In the genomic region with DNA sequence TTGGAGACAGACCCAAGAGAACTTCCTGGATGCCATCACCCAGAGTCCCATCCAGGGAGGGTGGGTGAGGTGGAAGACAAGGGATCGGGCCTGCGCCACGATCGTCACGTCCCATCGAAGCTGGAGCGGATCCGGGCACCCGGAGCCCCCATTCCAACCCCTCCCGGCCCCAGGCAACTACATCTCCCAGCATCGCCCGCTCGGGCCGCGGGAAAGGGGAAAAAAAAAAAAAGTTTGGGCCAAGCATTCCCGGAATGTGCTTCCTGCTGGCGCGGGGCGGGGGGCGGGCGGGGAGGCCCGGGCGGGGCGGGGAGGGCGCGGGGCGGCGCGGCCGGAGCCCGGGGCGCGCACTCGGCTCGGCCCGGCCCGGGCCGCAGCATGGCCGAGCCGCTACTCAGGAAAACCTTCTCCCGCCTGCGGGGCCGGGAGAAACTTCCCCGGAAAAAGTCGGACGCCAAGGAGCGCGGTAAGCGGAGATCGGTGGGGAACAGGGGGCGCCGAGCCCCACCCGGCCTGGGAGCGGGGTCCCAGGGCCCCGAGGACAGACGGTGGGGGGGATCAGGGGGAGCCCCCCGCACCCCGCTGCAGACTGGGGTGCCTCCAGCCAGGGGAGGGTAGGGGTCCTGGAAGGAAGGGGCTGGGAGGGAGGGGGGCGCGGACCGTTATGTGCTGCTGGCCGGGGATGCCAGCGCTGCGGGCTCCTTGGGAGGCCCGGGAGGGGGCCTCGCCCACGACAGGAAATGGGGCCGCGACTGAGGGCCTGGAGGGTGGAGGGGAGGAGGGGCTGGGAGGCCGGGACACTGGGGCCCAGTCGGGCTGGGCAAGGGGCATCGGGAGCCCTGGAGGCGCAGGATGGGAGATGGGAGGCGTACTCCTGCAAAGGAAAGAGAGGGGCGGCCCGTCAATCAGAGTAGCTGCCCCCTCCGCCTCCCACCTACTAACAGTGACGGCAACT, we compare ENCODE assay signal across 8 cellular contexts. TPM values are rescaled to one million over a fixed set of nuclear protein-coding genes. Genes with fewer than 3 reads are reported as not detected.
DNase-seq lines count a peak whose midpoint lies in the region; ATAC-seq and TF ChIP-seq lines count a peak whose summit lies in the region.

A gene with protein sequence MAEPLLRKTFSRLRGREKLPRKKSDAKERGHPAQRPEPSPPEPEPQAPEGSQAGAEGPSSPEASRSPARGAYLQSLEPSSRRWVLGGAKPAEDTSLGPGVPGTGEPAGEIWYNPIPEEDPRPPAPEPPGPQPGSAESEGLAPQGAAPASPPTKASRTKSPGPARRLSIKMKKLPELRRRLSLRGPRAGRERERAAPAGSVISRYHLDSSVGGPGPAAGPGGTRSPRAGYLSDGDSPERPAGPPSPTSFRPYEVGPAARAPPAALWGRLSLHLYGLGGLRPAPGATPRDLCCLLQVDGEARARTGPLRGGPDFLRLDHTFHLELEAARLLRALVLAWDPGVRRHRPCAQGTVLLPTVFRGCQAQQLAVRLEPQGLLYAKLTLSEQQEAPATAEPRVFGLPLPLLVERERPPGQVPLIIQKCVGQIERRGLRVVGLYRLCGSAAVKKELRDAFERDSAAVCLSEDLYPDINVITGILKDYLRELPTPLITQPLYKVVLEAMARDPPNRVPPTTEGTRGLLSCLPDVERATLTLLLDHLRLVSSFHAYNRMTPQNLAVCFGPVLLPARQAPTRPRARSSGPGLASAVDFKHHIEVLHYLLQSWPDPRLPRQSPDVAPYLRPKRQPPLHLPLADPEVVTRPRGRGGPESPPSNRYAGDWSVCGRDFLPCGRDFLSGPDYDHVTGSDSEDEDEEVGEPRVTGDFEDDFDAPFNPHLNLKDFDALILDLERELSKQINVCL (plus strand): TSS at position 346 of the 955 bp plus-strand sequence. CDS start 33 bp downstream, at position 379.

- peak within 1 kb of the TSS; percentile 88 for H3K4me3 Mint-ChIP-seq in GM23338
- peak within 1 kb of the TSS; percentile 60 for H3K4me3 Mint-ChIP-seq in activated CD8-positive, alpha-beta T cell treated with anti-CD3 and anti-CD28 coated beads for 36 hours
- peak within 1 kb of the TSS; percentile 43 for H3K4me3 Mint-ChIP-seq in natural killer cell treated with Interleukin-12 subunit alpha and Interleukin-12 subunit beta and Interleukin-15 and Interleukin-18, amount 100 ng/mL, for 72 hours

- 0 out of 2 replicates have a peak, but pooled peaks cover 4% of the 10 kb centered on the region for H3K9me2 ChIP-seq in GM23338 (ENCODE audit: insufficient read depth)

- POLR2A ChIA-PET in activated CD8-positive, alpha-beta T cell treated with anti-CD3 and anti-CD28 coated beads for 36 hours (lab: Charles Lee): interaction anchor here (0.7 to 0.9 kb wide), 3 partner anchors 9 to 571 kb away, joined by 3 to 5 read pairs (median 3); no protein-coding TSS in a partner anchor

- H3K36me3 Mint-ChIP-seq in GM23338 (ENCODE audit: low read depth): peaks cover 20% of the 10 kb centered on the region
- peaks cover 3% of the 10 kb centered on the region for H3K36me3 Mint-ChIP-seq in activated CD8-positive, alpha-beta T cell treated with anti-CD3 and anti-CD28 coated beads for 36 hours (ENCODE audit: low read depth)
- peaks cover 16% of the 10 kb centered on the region for H3K36me3 Mint-ChIP-seq in natural killer cell treated with Interleukin-12 subunit alpha and Interleukin-12 subunit beta and Interleukin-15 and Interleukin-18, amount 100 ng/mL, for 72 hours

- ATAC-seq in GM23338 (peak; percentile 70), GM18870 (IDR thresholded peaks at IDR 0.05; ENCODE audit: unreplicated experiment) (no peak)
- peak; percentile 89 for ATAC-seq in activated CD8-positive, alpha-beta T cell treated with anti-CD3 and anti-CD28 coated beads for 36 hours
- no peak for ATAC-seq in natural killer cell treated with Interleukin-12 subunit alpha and Interleukin-12 subunit beta and Interleukin-15 and Interleukin-18, amount 100 ng/mL, for 72 hours

- peak within 1 kb of the TSS; percentile 84 for H3K27ac ChIP-seq in GM23338 (ENCODE audit: low read depth)
- peak within 1 kb of the TSS; percentile 59 for H3K27ac ChIP-seq in urinary bladder (ENCODE audit: low read depth)

- peaks cover 11% of the 10 kb centered on the region; the same call in 1 of the 2 replicates for H3K4me1 ChIP-seq in GM23338 (ENCODE audit: insufficient read depth)
- no peaks in the 10 kb centered on the region for H3K4me1 ChIP-seq in urinary bladder (ENCODE audit: insufficient read depth)

- H2AFZ ChIP-seq in GM23338: peak within 1 kb of the TSS; percentile 97

- H3K4me3 ChIP-seq in GM23338 (peak within 1 kb of the TSS; percentile 91), fibroblast of pulmonary artery (replicated peaks; ENCODE audit: low read depth, low read length) (peak within 1 kb of the TSS; percentile 81), urinary bladder (ENCODE audit: low read depth, low read length) (peak within 1 kb of the TSS; percentile 90)

- WGBS in urinary bladder: 1% methylated on average over 78 of the region's 78 CpGs

- H3K27me3 Mint-ChIP-seq in GM23338 (ENCODE audit: insufficient read depth, low read depth, poor library complexity): peaks cover 7% of the 10 kb centered on the region
- H3K27me3 Mint-ChIP-seq in activated CD8-positive, alpha-beta T cell treated with anti-CD3 and anti-CD28 coated beads for 36 hours: peaks cover 8% of the 10 kb centered on the region
- H3K27me3 Mint-ChIP-seq in natural killer cell treated with Interleukin-12 subunit alpha and Interleukin-12 subunit beta and Interleukin-15 and Interleukin-18, amount 100 ng/mL, for 72 hours: peaks cover 23 to 32% of the 10 kb centered on the region in 2 donors

- H3K79me2 ChIP-seq in GM23338 (replicated peaks; ENCODE audit: insufficient read depth): peaks cover 9% of the 10 kb centered on the region

- peaks cover 3% of the 10 kb centered on the region; the same call in 1 of the 3 replicates for H3K9me3 Mint-ChIP-seq in GM23338
- peaks cover 21% of the 10 kb centered on the region for H3K9me3 Mint-ChIP-seq in activated CD8-positive, alpha-beta T cell treated with anti-CD3 and anti-CD28 coated beads for 36 hours
- peaks cover 10% of the 10 kb centered on the region for H3K9me3 Mint-ChIP-seq in natural killer cell treated with Interleukin-12 subunit alpha and Interleukin-12 subunit beta and Interleukin-15 and Interleukin-18, amount 100 ng/mL, for 72 hours

- H3F3A ChIP-seq in GM23338 (replicated peaks; ENCODE audit: low read depth): no peaks in the 10 kb centered on the region

- peaks cover 12% of the 10 kb centered on the region for H3K4me1 Mint-ChIP-seq in GM23338
- H3K4me1 Mint-ChIP-seq in activated CD8-positive, alpha-beta T cell treated with anti-CD3 and anti-CD28 coated beads for 36 hours (ENCODE audit: low read depth): peaks cover 13% of the 10 kb centered on the region
- peaks cover 0 to 12% of the 10 kb centered on the region in 2 donors for H3K4me1 Mint-ChIP-seq in natural killer cell treated with Interleukin-12 subunit alpha and Interleukin-12 subunit beta and Interleukin-15 and Interleukin-18, amount 100 ng/mL, for 72 hours (ENCODE audit: low read depth in 2 of 2)

- TF ChIP-seq CTCF in GM23338 (conservative IDR thresholded peaks at IDR 0.05; ENCODE audit: low read depth in 2 of 2) (no peak), fibroblast of pulmonary artery (IDR thresholded peaks at IDR 0.05; ENCODE audit: low read length, missing control alignments) (no peak)
- TF ChIP-seq CTCF in activated CD8-positive, alpha-beta T cell treated with anti-CD3 and anti-CD28 coated beads for 36 hours (IDR thresholded peaks at IDR 0.05): no peak

- H4K20me1 ChIP-seq in GM23338 (replicated peaks; ENCODE audit: insufficient read depth): no peaks in the 10 kb centered on the region

- no peaks in the 10 kb centered on the region for H3K27me3 ChIP-seq in GM23338 (ENCODE audit: insufficient read depth)

- DNase-seq in GM23338 (ENCODE audit: low spot score) (peak; percentile 92), fibroblast of pulmonary artery (ENCODE audit: low read depth) (peak; percentile 68), GOT3 (lab: John Stamatoyannopoulos, UW) (no peak)
- DNase-seq in activated CD8-positive, alpha-beta T cell treated with anti-CD3 and anti-CD28 coated beads for 36 hours: peak; percentile 71
- DNase-seq in natural killer cell treated with Interleukin-12 subunit alpha and Interleukin-12 subunit beta and Interleukin-15 and Interleukin-18, amount 100 ng/mL, for 72 hours (ENCODE audit: low spot score): peak; percentile 38
- DNase-seq in NK-92 treated with Interleukin-12 subunit alpha and Interleukin-12 subunit beta, amount 100 ng/mL, for 24 hours (lab: John Stamatoyannopoulos, UW): no peak

- CTCF ChIA-PET in activated CD8-positive, alpha-beta T cell treated with anti-CD3 and anti-CD28 coated beads for 36 hours (lab: Charles Lee): interaction anchor here (1.0 to 2.3 kb wide), 4 partner anchors 15 to 73 kb away, joined by 3 to 11 read pairs (median 5); no protein-coding TSS in a partner anchor

- H3K36me3 ChIP-seq in GM23338 (ENCODE audit: insufficient read depth) (peaks cover 8% of the 10 kb centered on the region; the same call in 1 of the 2 replicates), urinary bladder (ENCODE audit: insufficient read depth) (no peaks in the 10 kb centered on the region)

- H3K27ac Mint-ChIP-seq in GM23338: peak within 1 kb of the TSS; percentile 88
- peak within 1 kb of the TSS; percentile 51 for H3K27ac Mint-ChIP-seq in activated CD8-positive, alpha-beta T cell treated with anti-CD3 and anti-CD28 coated beads for 36 hours
- H3K27ac Mint-ChIP-seq in natural killer cell treated with Interleukin-12 subunit alpha and Interleukin-12 subunit beta and Interleukin-15 and Interleukin-18, amount 100 ng/mL, for 72 hours: no peak within 1 kb of the TSS

- H3K4me2 ChIP-seq in GM23338: peak within 1 kb of the TSS; percentile 94

- intact Hi-C loops in activated CD8-positive, alpha-beta T cell treated with anti-CD3 and anti-CD28 coated beads for 36 hours (cut with micrococcal nuclease): no loop called here

TF ChIP-seq in GM23338, 12 proteins besides CTCF, POLR2A, EP300 and RAD21 (continues in another document):
- TF ChIP-seq, protein P1, sequence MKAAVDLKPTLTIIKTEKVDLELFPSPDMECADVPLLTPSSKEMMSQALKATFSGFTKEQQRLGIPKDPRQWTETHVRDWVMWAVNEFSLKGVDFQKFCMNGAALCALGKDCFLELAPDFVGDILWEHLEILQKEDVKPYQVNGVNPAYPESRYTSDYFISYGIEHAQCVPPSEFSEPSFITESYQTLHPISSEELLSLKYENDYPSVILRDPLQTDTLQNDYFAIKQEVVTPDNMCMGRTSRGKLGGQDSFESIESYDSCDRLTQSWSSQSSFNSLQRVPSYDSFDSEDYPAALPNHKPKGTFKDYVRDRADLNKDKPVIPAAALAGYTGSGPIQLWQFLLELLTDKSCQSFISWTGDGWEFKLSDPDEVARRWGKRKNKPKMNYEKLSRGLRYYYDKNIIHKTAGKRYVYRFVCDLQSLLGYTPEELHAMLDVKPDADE (IDR thresholded peaks at IDR 0.05): peak; percentile 35; the same call in 1 of the 2 replicates
- TF ChIP-seq EZH2phosphoT487 (IDR thresholded peaks at IDR 0.05; ENCODE audit: unreplicated experiment): no peak

RNA-seq across cellular contexts. Expression of the gene that starts here (rescaled TPM):
- total RNA-seq in GM23338 (2014; rRNA removed; shearing (Covaris generic)): 14.3 and 21.4 TPM in 2 replicates
- polyA plus RNA-seq in GM23338 (2016; fragmentation: Nextera tagmentation; extraction: Ambion mirVana) (3.4 and 4.1 TPM in 2 replicates), urinary bladder (35.6 TPM)
- 1 to 10 TPM; 1.1 to 1.8 TPM for total RNA-seq in activated CD8-positive, alpha-beta T cell treated with anti-CD3 and anti-CD28 coated beads for 36 hours
- total RNA-seq in natural killer cell treated with Interleukin-12 subunit alpha and Interleukin-12 subunit beta and Interleukin-15 and Interleukin-18, amount 100 ng/mL, for 72 hours: not detected
- 12.8 TPM for total RNA-seq in urinary bladder

Comparison
In these comparisons a context has a peak if more than half of its experiments do, and no peak if none do; other contexts are left out.
1. Peak in DNase-seq in natural killer cell treated with Interleukin-12 subunit alpha and Interleukin-12 subunit beta and Interleukin-15 and Interleukin-18, amount 100 ng/mL, for 72 hours; RNA of the gene not detected or under 1 TPM.
2. ATAC-seq: peak in GM23338 (single experiment) and activated CD8-positive, alpha-beta T cell treated with anti-CD3 and anti-CD28 coated beads for 36 hours (single experiment); none in natural killer cell treated with Interleukin-12 subunit alpha and Interleukin-12 subunit beta and Interleukin-15 and Interleukin-18, amount 100 ng/mL, for 72 hours (0 of 2) and GM18870 (single experiment).
3. DNase-seq: peak in GM23338 (single experiment), activated CD8-positive, alpha-beta T cell treated with anti-CD3 and anti-CD28 coated beads for 36 hours (single experiment) and fibroblast of pulmonary artery (single experiment); none in GOT3 (single experiment) and NK-92 treated with Interleukin-12 subunit alpha and Interleukin-12 subunit beta, amount 100 ng/mL, for 24 hours (single experiment).
4. H3K27ac Mint-ChIP-seq: peak in GM23338 (single experiment) and activated CD8-positive, alpha-beta T cell treated with anti-CD3 and anti-CD28 coated beads for 36 hours (single experiment); none in natural killer cell treated with Interleukin-12 subunit alpha and Interleukin-12 subunit beta and Interleukin-15 and Interleukin-18, amount 100 ng/mL, for 72 hours (0 of 2).
5. Peak in every context shown above with its lines, with median percentiles within 50 percentile points of each other: H3K4me3 ChIP-seq and H3K4me3 Mint-ChIP-seq.